Comparison of ENCODE assay signal across 18 cellular contexts in the genomic region with DNA sequence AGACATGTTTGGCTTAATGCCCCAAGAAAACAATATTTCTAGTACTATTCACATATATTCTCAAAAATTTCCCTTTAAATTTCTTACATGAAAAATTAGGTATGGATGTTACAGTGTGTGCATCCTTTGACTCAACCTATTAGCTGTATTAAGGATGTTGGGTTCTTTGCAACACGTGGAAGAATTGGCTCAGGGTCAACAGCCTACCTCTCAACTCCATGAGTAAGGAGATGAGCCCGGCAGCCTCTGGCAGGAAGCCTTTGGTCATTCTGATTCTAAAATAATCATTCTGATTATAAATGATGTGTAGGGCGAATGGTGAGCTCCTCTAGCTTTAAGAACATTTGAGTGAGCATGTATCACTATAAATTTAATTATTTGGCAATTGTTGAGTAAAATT.
"Had no signal": no experiment of that assay in that cellular context is flagged by ENCODE, and none has a peak within 500 bp of the region (broad histone marks: within the 10 kb centered on the region; RNA-seq: fewer than 3 reads in every experiment).

No MANE protein-coding gene starts in this region.

- H3K4me3 ChIP-seq: SK-N-MC had no signal

- DNase-seq: IMR-90, Karpas-422, KG1, MM.1S, NCI-H1092 treated with DMSO at 0.1 percent for 48 hours, NCI-H1436, NCI-H187 treated with DMSO at 0.1 percent for 48 hours, NCI-H2029 treated with DMSO at 0.1 percent for 48 hours, NCI-H2171 treated with DMSO at 0.1 percent for 48 hours, NCI-H345, NCI-H510A, NCI-H524 treated with DMSO at 0.1 percent for 48 hours, NCI-H69, NCI-H774, PC-3, SHP77 had no signal

- H3K27ac ChIP-seq: RWPE1, SK-N-MC had no signal
